36 cellular contexts compared by ENCODE assay signal in the genomic region with DNA sequence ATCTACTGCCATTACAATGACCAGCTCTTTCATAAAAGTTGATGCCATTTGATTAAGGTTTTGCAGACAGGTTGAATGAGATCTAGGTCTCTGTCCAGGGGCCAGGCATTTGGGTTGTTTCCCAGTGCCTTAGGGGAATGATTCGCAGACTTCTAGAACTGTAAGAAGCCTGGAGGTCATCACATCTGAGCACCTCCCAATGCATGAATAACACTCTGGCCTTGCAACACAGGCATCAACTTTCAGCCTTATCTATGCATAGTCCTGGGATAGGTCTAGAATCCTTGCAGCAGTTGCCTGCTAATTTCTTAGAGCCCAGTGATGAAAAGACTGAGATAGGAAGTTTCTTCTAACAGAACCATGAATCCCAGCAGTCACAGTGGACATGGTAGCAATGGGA. TPM values are rescaled to one million over a fixed set of nuclear protein-coding genes. Genes with fewer than 3 reads are reported as not detected.
"Had no signal": no experiment of that assay in that cellular context is flagged by ENCODE, and none has a peak within 500 bp of the region (broad histone marks: within the 10 kb centered on the region; RNA-seq: fewer than 3 reads in every experiment).

No MANE protein-coding gene starts in this region.

- H3K9me3 Mint-ChIP-seq: activated CD4-positive, alpha-beta memory T cell treated with anti-CD3 and anti-CD28 coated beads, Interleukin-2, amount 10 ng/mL, durations not matched to agents 7 days and 5 days; activated CD4-positive, alpha-beta T cell treated with anti-CD3 and anti-CD28 coated beads, Interleukin-2, amount 10 ng/mL, durations not matched to agents 7 days and 5 days; activated naive CD4-positive, alpha-beta T cell treated with anti-CD3 and anti-CD28 coated beads, Interleukin-2, amount 10 ng/mL, durations not matched to agents 7 days and 5 days; activated naive CD4-positive, alpha-beta T cell treated with anti-CD3 and anti-CD28 coated beads, Interleukin-2, amount 50 U/mL, for 24 hours; activated naive CD8-positive, alpha-beta T cell treated with anti-CD3 and anti-CD28 coated beads, Interleukin-2, amount 10 ng/mL, durations not matched to agents 7 days and 5 days; activated naive CD8-positive, alpha-beta T cell treated with anti-CD3 and anti-CD28 coated beads, Interleukin-2, amount 50 U/mL, for 24 hours; activated T-cell treated with anti-CD3 and anti-CD28 coated beads, Interleukin-2, amount 50 U/mL, for 24 hours; activated T-helper 2 cell treated with anti-CD3 and anti-CD28 coated beads, Interferon-gamma antibody, Interleukin-2, Interleukin-4, amounts not matched to agents 10 μg/mL and 5 μg/mL and 100 μg/mL, durations not matched to agents 14 hours and 24 hours and 36 hours; T-helper 1 cell treated with Interleukin-12 subunit alpha and Interleukin-12 subunit beta and Interleukin-4 antibody, amounts not matched to agents 30 μg/mL and 1 μg/mL, for 36 hours; T-helper 2 cell treated with Interferon-gamma antibody and Interleukin-4, amounts not matched to agents 5 μg/mL and 100 μg/mL, for 36 hours; WTC11 had no signal

- H3K4me1 ChIP-seq: ascending aorta had no signal

- H3K9me3 ChIP-seq: ascending aorta had no signal

- H3K4me3 Mint-ChIP-seq: activated CD4-positive, alpha-beta memory T cell treated with anti-CD3 and anti-CD28 coated beads, Interleukin-2, amount 10 ng/mL, durations not matched to agents 7 days and 5 days; activated CD4-positive, alpha-beta T cell treated with anti-CD3 and anti-CD28 coated beads for 36 hours; activated CD4-positive, alpha-beta T cell treated with anti-CD3 and anti-CD28 coated beads, Interleukin-2, amount 10 ng/mL, durations not matched to agents 7 days and 5 days; activated CD8-positive, alpha-beta memory T cell treated with anti-CD3 and anti-CD28 coated beads, Interleukin-2, amount 10 ng/mL, durations not matched to agents 7 days and 5 days; activated CD8-positive, alpha-beta T cell treated with anti-CD3 and anti-CD28 coated beads, Interleukin-2, amount 10 ng/mL, durations not matched to agents 7 days and 5 days; activated naive CD4-positive, alpha-beta T cell treated with anti-CD3 and anti-CD28 coated beads, Interleukin-2, amount 10 ng/mL, durations not matched to agents 7 days and 5 days; activated naive CD4-positive, alpha-beta T cell treated with anti-CD3 and anti-CD28 coated beads, Interleukin-2, amount 50 U/mL, for 24 hours; activated naive CD8-positive, alpha-beta T cell; activated naive CD8-positive, alpha-beta T cell treated with anti-CD3 and anti-CD28 coated beads, Interleukin-2, amount 10 ng/mL, durations not matched to agents 7 days and 5 days; activated naive CD8-positive, alpha-beta T cell treated with anti-CD3 and anti-CD28 coated beads, Interleukin-2, amount 50 U/mL, for 24 hours; activated T-cell treated with anti-CD3 and anti-CD28 coated beads, Interleukin-2, amount 50 U/mL, for 24 hours; brain; T-helper 1 cell treated with Interleukin-12 subunit alpha and Interleukin-12 subunit beta and Interleukin-4 antibody, amounts not matched to agents 30 μg/mL and 1 μg/mL, for 36 hours; T-helper 2 cell treated with Interferon-gamma antibody and Interleukin-4, amounts not matched to agents 5 μg/mL and 100 μg/mL, for 36 hours; WTC11 had no signal

- H3K27ac Mint-ChIP-seq: activated CD4-positive, alpha-beta memory T cell treated with anti-CD3 and anti-CD28 coated beads, Interleukin-2, amount 10 ng/mL, durations not matched to agents 7 days and 5 days; activated CD4-positive, alpha-beta T cell treated with anti-CD3 and anti-CD28 coated beads for 36 hours; activated CD4-positive, alpha-beta T cell treated with anti-CD3 and anti-CD28 coated beads, Interleukin-2, amount 10 ng/mL, durations not matched to agents 7 days and 5 days; activated CD8-positive, alpha-beta memory T cell treated with anti-CD3 and anti-CD28 coated beads, Interleukin-2, amount 10 ng/mL, durations not matched to agents 7 days and 5 days; activated CD8-positive, alpha-beta T cell treated with anti-CD3 and anti-CD28 coated beads, Interleukin-2, amount 10 ng/mL, durations not matched to agents 7 days and 5 days; activated naive CD4-positive, alpha-beta T cell treated with anti-CD3 and anti-CD28 coated beads, Interleukin-2, amount 10 ng/mL, durations not matched to agents 7 days and 5 days; activated naive CD4-positive, alpha-beta T cell treated with anti-CD3 and anti-CD28 coated beads, Interleukin-2, amount 50 U/mL, for 24 hours; activated naive CD8-positive, alpha-beta T cell; activated naive CD8-positive, alpha-beta T cell treated with anti-CD3 and anti-CD28 coated beads, Interleukin-2, amount 10 ng/mL, durations not matched to agents 7 days and 5 days; activated naive CD8-positive, alpha-beta T cell treated with anti-CD3 and anti-CD28 coated beads, Interleukin-2, amount 50 U/mL, for 24 hours; activated T-cell treated with anti-CD3 and anti-CD28 coated beads, Interleukin-2, amount 50 U/mL, for 24 hours; activated T-helper 2 cell treated with anti-CD3 and anti-CD28 coated beads, Interferon-gamma antibody, Interleukin-2, Interleukin-4, amounts not matched to agents 10 μg/mL and 5 μg/mL and 100 μg/mL, durations not matched to agents 14 hours and 24 hours and 36 hours; T-helper 1 cell treated with Interleukin-12 subunit alpha and Interleukin-12 subunit beta and Interleukin-4 antibody, amounts not matched to agents 30 μg/mL and 1 μg/mL, for 36 hours; T-helper 2 cell treated with Interferon-gamma antibody and Interleukin-4, amounts not matched to agents 5 μg/mL and 100 μg/mL, for 36 hours; WTC11 had no signal

- ATAC-seq: activated CD4-positive, alpha-beta T cell treated with anti-CD3 and anti-CD28 coated beads for 36 hours; activated CD4-positive, CD25-positive, alpha-beta regulatory T cell treated with anti-CD3 and anti-CD28 coated beads, Interleukin-2, amount 50 U/mL, for 24 hours; activated CD8-positive, alpha-beta memory T cell treated with anti-CD3 and anti-CD28 coated beads, Interleukin-2, amount 10 ng/mL, durations not matched to agents 7 days and 5 days; activated CD8-positive, alpha-beta T cell treated with anti-CD3 and anti-CD28 coated beads, Interleukin-2, amount 10 ng/mL, durations not matched to agents 7 days and 5 days; activated naive CD8-positive, alpha-beta T cell treated with anti-CD3 and anti-CD28 coated beads, Interleukin-2, amount 50 U/mL, for 24 hours; WTC11 had no signal

- H3K4me3 ChIP-seq: ascending aorta had no signal

- H3K27me3 ChIP-seq: ascending aorta had no signal

- DNase-seq: activated CD4-positive, alpha-beta memory T cell treated with anti-CD3 and anti-CD28 coated beads, Interleukin-2, amount 10 ng/mL, durations not matched to agents 7 days and 5 days; activated CD4-positive, alpha-beta T cell treated with anti-CD3 and anti-CD28 coated beads for 1 hour; activated CD4-positive, alpha-beta T cell treated with anti-CD3 and anti-CD28 coated beads for 36 hours; activated CD4-positive, alpha-beta T cell treated with anti-CD3 and anti-CD28 coated beads for 48 hours; activated CD4-positive, alpha-beta T cell treated with anti-CD3 and anti-CD28 coated beads, Interleukin-2, amount 10 ng/mL, durations not matched to agents 7 days and 5 days; activated CD4-positive, alpha-beta T cell treated with anti-CD3 and anti-CD28 coated beads, Interleukin-2, amount 50 U/mL, for 48 hours; activated CD4-positive, CD25-positive, alpha-beta regulatory T cell; activated CD8-positive, alpha-beta memory T cell treated with anti-CD3 and anti-CD28 coated beads for 24 hours; activated CD8-positive, alpha-beta memory T cell treated with anti-CD3 and anti-CD28 coated beads, Interleukin-2, amount 10 ng/mL, durations not matched to agents 7 days and 5 days; activated CD8-positive, alpha-beta memory T cell treated with anti-CD3 and anti-CD28 coated beads, Interleukin-2, amount 50 U/mL, for 48 hours; activated CD8-positive, alpha-beta T cell treated with anti-CD3 and anti-CD28 coated beads, Interleukin-2, amount 10 ng/mL, durations not matched to agents 7 days and 5 days; activated effector memory CD4-positive, alpha-beta T cell treated with Interleukin-2 at 50 U/mL for 16 hours; activated gamma-delta T cell; activated naive CD4-positive, alpha-beta T cell treated with anti-CD3 and anti-CD28 coated beads, Interleukin-2, amount 10 ng/mL, durations not matched to agents 7 days and 5 days; activated naive CD4-positive, alpha-beta T cell treated with Interleukin-2 at 50 U/mL for 16 hours; activated naive CD8-positive, alpha-beta T cell treated with anti-CD3 and anti-CD28 coated beads, Interleukin-2, amount 10 ng/mL, durations not matched to agents 7 days and 5 days; activated naive CD8-positive, alpha-beta T cell treated with anti-CD3 and anti-CD28 coated beads, Interleukin-2, amount 50 U/mL, for 24 hours; activated T-cell treated with anti-CD3 and anti-CD28 coated beads, Interleukin-2, amount 50 U/mL, for 24 hours; activated T-cell treated with anti-CD3 and anti-CD28 coated beads, Interleukin-2, amount 50 U/mL, for 48 hours; amygdala; anterior cingulate cortex; central memory CD4-positive, alpha-beta T cell; T-helper 1 cell; T-helper 2 cell; T-helper 9 cell; WERI-Rb-1 had no signal

- FAIRE-seq: TTC549 had no signal

- H3K36me3 ChIP-seq: ascending aorta, WERI-Rb-1 had no signal

- H3K27me3 Mint-ChIP-seq: activated naive CD8-positive, alpha-beta T cell treated with anti-CD3 and anti-CD28 coated beads, Interleukin-2, amount 50 U/mL, for 24 hours; activated T-cell treated with anti-CD3 and anti-CD28 coated beads, Interleukin-2, amount 50 U/mL, for 24 hours had no signal

- H3K36me3 Mint-ChIP-seq: activated CD8-positive, alpha-beta memory T cell treated with anti-CD3 and anti-CD28 coated beads, Interleukin-2, amount 10 ng/mL, durations not matched to agents 7 days and 5 days; activated naive CD4-positive, alpha-beta T cell treated with anti-CD3 and anti-CD28 coated beads, Interleukin-2, amount 10 ng/mL, durations not matched to agents 7 days and 5 days; activated naive CD4-positive, alpha-beta T cell treated with anti-CD3 and anti-CD28 coated beads, Interleukin-2, amount 50 U/mL, for 24 hours; activated naive CD8-positive, alpha-beta T cell; activated naive CD8-positive, alpha-beta T cell treated with anti-CD3 and anti-CD28 coated beads, Interleukin-2, amount 10 ng/mL, durations not matched to agents 7 days and 5 days; brain; WTC11 had no signal

- H3K27ac ChIP-seq: ascending aorta, WERI-Rb-1 had no signal

- H3K4me1 Mint-ChIP-seq: activated CD4-positive, alpha-beta memory T cell treated with anti-CD3 and anti-CD28 coated beads, Interleukin-2, amount 10 ng/mL, durations not matched to agents 7 days and 5 days; activated CD4-positive, alpha-beta T cell treated with anti-CD3 and anti-CD28 coated beads for 36 hours; activated CD4-positive, alpha-beta T cell treated with anti-CD3 and anti-CD28 coated beads, Interleukin-2, amount 10 ng/mL, durations not matched to agents 7 days and 5 days; activated CD8-positive, alpha-beta memory T cell treated with anti-CD3 and anti-CD28 coated beads, Interleukin-2, amount 10 ng/mL, durations not matched to agents 7 days and 5 days; activated naive CD4-positive, alpha-beta T cell treated with anti-CD3 and anti-CD28 coated beads, Interleukin-2, amount 10 ng/mL, durations not matched to agents 7 days and 5 days; activated naive CD4-positive, alpha-beta T cell treated with anti-CD3 and anti-CD28 coated beads, Interleukin-2, amount 50 U/mL, for 24 hours; activated naive CD8-positive, alpha-beta T cell treated with anti-CD3 and anti-CD28 coated beads, Interleukin-2, amount 10 ng/mL, durations not matched to agents 7 days and 5 days; activated naive CD8-positive, alpha-beta T cell treated with anti-CD3 and anti-CD28 coated beads, Interleukin-2, amount 50 U/mL, for 24 hours; WTC11 had no signal

RNA-seq across cellular contexts. Expression of a gene that starts 44.8 kb away (rescaled TPM):
- total RNA-seq: activated CD4-positive, alpha-beta memory T cell treated with anti-CD3 and anti-CD28 coated beads, Interleukin-2, amount 10 ng/mL, durations not matched to agents 7 days and 5 days; activated CD4-positive, alpha-beta T cell treated with anti-CD3 and anti-CD28 coated beads for 36 hours; activated CD4-positive, alpha-beta T cell treated with anti-CD3 and anti-CD28 coated beads, Interleukin-2, amount 10 ng/mL, durations not matched to agents 7 days and 5 days; activated CD8-positive, alpha-beta memory T cell treated with anti-CD3 and anti-CD28 coated beads, Interleukin-2, amount 10 ng/mL, durations not matched to agents 7 days and 5 days; activated CD8-positive, alpha-beta T cell treated with anti-CD3 and anti-CD28 coated beads, Interleukin-2, amount 10 ng/mL, durations not matched to agents 7 days and 5 days; activated naive CD8-positive, alpha-beta T cell treated with anti-CD3 and anti-CD28 coated beads, Interleukin-2, amount 10 ng/mL, durations not matched to agents 7 days and 5 days; activated T-helper 2 cell treated with anti-CD3 and anti-CD28 coated beads, Interferon-gamma antibody, Interleukin-2, Interleukin-4, amounts not matched to agents 10 μg/mL and 5 μg/mL and 100 μg/mL, durations not matched to agents 14 hours and 24 hours and 36 hours had no signal
